16 cellular contexts compared by ENCODE assay signal in genomic region chr10:116044722-116045374, GRCh38.
DNase-seq lines count a peak whose midpoint lies in the region; ATAC-seq, FAIRE-seq and TF ChIP-seq lines count a peak whose summit lies in the region.
"Had no signal": no experiment of that assay in that cellular context is flagged by ENCODE, and none has a peak within 500 bp of the region (broad histone marks: within the 10 kb centered on the region; RNA-seq: fewer than 3 reads in every experiment).

No MANE protein-coding gene starts in this region.

- H3K9ac ChIP-seq in astrocyte (ENCODE audit: low read length): no peak overlapping the region

- intact Hi-C loops in heart right ventricle (cut with DNase I): no loop called here

- H3K27ac ChIP-seq in astrocyte (ENCODE audit: low read depth, low read length) (no peak overlapping the region), heart right ventricle (peak overlapping the region in 3 of 10 donors; percentile 1 to 30 (median 25))
- H3K27ac ChIP-seq: PC-9, upper lobe of right lung had no signal

- peak; percentile 80 to 97 (median 90) for ATAC-seq in heart right ventricle
- ATAC-seq: T-helper 17 cell, upper lobe of right lung had no signal

- no peak overlapping the region for H3K27ac Mint-ChIP-seq in astrocyte (ENCODE audit: unreplicated experiment)
- H3K27ac Mint-ChIP-seq: activated CD4-positive, alpha-beta T cell treated with anti-CD3 and anti-CD28 coated beads, Interleukin-2, amount 10 ng/mL, durations not matched to agents 24 days and 14 days; T-helper 17 cell had no signal

- no peaks in the 10 kb centered on the region for H3K36me3 ChIP-seq in astrocyte (ENCODE audit: insufficient read depth, low read length)
- no peaks in the 10 kb centered on the region for H3K36me3 ChIP-seq in heart right ventricle
- H3K36me3 ChIP-seq: upper lobe of right lung had no signal

- H3K79me2 ChIP-seq in astrocyte (ENCODE audit: insufficient read depth, low read length): no peaks in the 10 kb centered on the region

- H3K27me3 ChIP-seq in astrocyte (ENCODE audit: insufficient read depth, low read length): no peaks in the 10 kb centered on the region
- H3K27me3 ChIP-seq in heart right ventricle: no peaks in the 10 kb centered on the region
- H3K27me3 ChIP-seq: upper lobe of right lung had no signal

- H3K4me3 Mint-ChIP-seq in astrocyte (ENCODE audit: unreplicated experiment): no peak overlapping the region
- H3K4me3 Mint-ChIP-seq: activated CD4-positive, alpha-beta T cell treated with anti-CD3 and anti-CD28 coated beads, Interleukin-2, amount 10 ng/mL, durations not matched to agents 24 days and 14 days; T-helper 17 cell had no signal

- H3K9me3 Mint-ChIP-seq in astrocyte (ENCODE audit: unreplicated experiment): peaks cover 2% of the 10 kb centered on the region
- H3K9me3 Mint-ChIP-seq: activated CD4-positive, alpha-beta T cell treated with anti-CD3 and anti-CD28 coated beads, Interleukin-2, amount 10 ng/mL, durations not matched to agents 24 days and 14 days had no signal

- 27 to 29% methylated on average over 4 of the region's 4 CpGs for WGBS in heart right ventricle, 2 donors

- no peaks in the 10 kb centered on the region for H3K36me3 Mint-ChIP-seq in astrocyte (ENCODE audit: low read depth, unreplicated experiment)

- no peaks in the 10 kb centered on the region for H3K9me3 ChIP-seq in astrocyte (ENCODE audit: insufficient read depth, low read depth, low read length)
- H3K9me3 ChIP-seq in heart right ventricle: no peaks in the 10 kb centered on the region
- H3K9me3 ChIP-seq: upper lobe of right lung had no signal

- TF ChIP-seq CTCF in astrocyte (IDR thresholded peaks at IDR 0.05; ENCODE audit: insufficient read depth, low read depth, low read length) (no peak), heart right ventricle (IDR thresholded peaks at IDR 0.05) (no peak), GM20000 (IDR thresholded peaks at IDR 0.05; ENCODE audit: extremely low read depth, missing control alignments) (no peak)

- no peaks in the 10 kb centered on the region for H4K20me1 ChIP-seq in astrocyte (ENCODE audit: insufficient read depth, low read length)

- DNase-seq in GM03348 (ENCODE audit: low spot score): peak; percentile 71
- peak; percentile 43 for DNase-seq in astrocyte (ENCODE audit: low read depth)
- peak; percentile 32 to 77 for DNase-seq in heart right ventricle
- DNase-seq in skeletal muscle cell (ENCODE audit: low read depth): peak; percentile 53
- DNase-seq in activated CD4-positive, CD25-positive, alpha-beta regulatory T cell treated with anti-CD3 and anti-CD28 coated beads, Interleukin-2, amount 50 U/mL, for 72 hours: no peak
- DNase-seq in GM20000 (ENCODE audit: low spot score): no peak
- DNase-seq in NOMO-1 (lab: John Stamatoyannopoulos, UW; ENCODE audit: unreplicated experiment in 2 of 2): no peak
- no peak for DNase-seq in CD1c-positive myeloid dendritic cell (ENCODE audit: extremely low spot score)
- DNase-seq: activated CD4-positive, alpha-beta T cell treated with anti-CD3 and anti-CD28 coated beads, Interleukin-2, amount 10 ng/mL, durations not matched to agents 24 days and 14 days; activated T-cell treated with anti-CD3 and anti-CD28 coated beads, Interleukin-2, amount 50 U/mL, for 1 hour; C1 segment of cervical spinal cord; NCI-H510A; PC-9; stimulated activated CD4-positive, alpha-beta T cell treated with anti-CD3 and anti-CD28 coated beads, Interleukin-1b, Interleukin-23, amount 100 ng/mL, for 48 hours; T-helper 17 cell; upper lobe of right lung had no signal

- no peak for FAIRE-seq in astrocyte (lab: Jason Lieb, UNC)

- H3K4me3 ChIP-seq in astrocyte (ENCODE audit: insufficient read depth, low read depth, low read length) (no peak overlapping the region), heart right ventricle (no peak overlapping the region), skeletal muscle cell (ENCODE audit: low read depth, low read length) (no peak overlapping the region)
- H3K4me3 ChIP-seq: PC-9, upper lobe of right lung had no signal

- H3K4me1 Mint-ChIP-seq in astrocyte (ENCODE audit: low read depth, unreplicated experiment): peaks cover 4% of the 10 kb centered on the region
- H3K4me1 Mint-ChIP-seq: activated CD4-positive, alpha-beta T cell treated with anti-CD3 and anti-CD28 coated beads, Interleukin-2, amount 10 ng/mL, durations not matched to agents 24 days and 14 days; T-helper 17 cell had no signal

- no peak overlapping the region for H2AFZ ChIP-seq in astrocyte (ENCODE audit: low read depth, low read length)
- H2AFZ ChIP-seq: PC-9 had no signal

- H3K4me1 ChIP-seq in astrocyte (ENCODE audit: insufficient read depth, low read length) (no peaks in the 10 kb centered on the region), heart right ventricle (peaks cover 0 to 26% (median 14%) of the 10 kb centered on the region in 9 donors)
- H3K4me1 ChIP-seq: upper lobe of right lung had no signal

- H3K27me3 Mint-ChIP-seq in astrocyte (ENCODE audit: low read depth, unreplicated experiment): peaks cover 12% of the 10 kb centered on the region
- H3K27me3 Mint-ChIP-seq: activated CD4-positive, alpha-beta T cell treated with anti-CD3 and anti-CD28 coated beads, Interleukin-2, amount 10 ng/mL, durations not matched to agents 24 days and 14 days; T-helper 17 cell had no signal

- H3K4me2 ChIP-seq in astrocyte (ENCODE audit: low read length): no peak overlapping the region
- H3K4me2 ChIP-seq: PC-9 had no signal

Comparison
In these comparisons a context has a peak if more than half of its experiments do, and no peak if none do; other contexts are left out.
1. DNase-seq: peak in GM03348 (single experiment), astrocyte (single experiment), heart right ventricle (2 of 2) and skeletal muscle cell (single experiment); none in activated CD4-positive, CD25-positive, alpha-beta regulatory T cell treated with anti-CD3 and anti-CD28 coated beads, Interleukin-2, amount 50 U/mL, for 72 hours (single experiment), GM20000 (single experiment), NOMO-1 (0 of 2) and CD1c-positive myeloid dendritic cell (single experiment).